ENCODE assay signal across 22 cellular contexts in the genomic region with DNA sequence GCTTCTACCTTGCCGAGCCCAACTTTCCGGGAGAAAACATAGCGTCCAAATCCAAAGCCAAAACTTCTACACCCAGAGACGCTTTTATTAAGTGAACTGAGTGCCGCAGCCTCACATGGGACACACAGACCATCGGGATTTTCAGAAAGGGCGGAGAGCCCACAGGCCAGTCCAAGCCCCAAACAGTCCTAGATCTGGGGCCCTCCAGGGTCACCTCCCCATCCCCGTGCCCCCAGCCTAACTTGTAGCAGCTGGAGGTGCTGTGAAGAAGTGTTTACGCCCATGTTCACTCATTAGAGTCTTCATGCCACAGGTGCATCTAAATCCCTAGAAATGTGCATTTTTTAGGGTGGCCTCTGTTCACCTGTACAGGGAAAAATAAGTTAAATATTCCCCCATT.
"Had no signal": no experiment of that assay in that cellular context is flagged by ENCODE, and none has a peak within 500 bp of the region (broad histone marks: within the 10 kb centered on the region; RNA-seq: fewer than 3 reads in every experiment).

No MANE protein-coding gene starts in this region.

- H3K27me3 Mint-ChIP-seq: activated CD8-positive, alpha-beta T cell treated with anti-CD3 and anti-CD28 coated beads for 36 hours; activated naive CD4-positive, alpha-beta T cell treated with anti-CD3 and anti-CD28 coated beads, Interleukin-2, amount 50 U/mL, for 24 hours; T-cell had no signal

- ATAC-seq: activated CD8-positive, alpha-beta T cell treated with anti-CD3 and anti-CD28 coated beads for 36 hours; T-cell had no signal

- H3K4me2 ChIP-seq: KMS-11 had no signal

- H3K36me3 Mint-ChIP-seq: activated naive CD4-positive, alpha-beta T cell treated with anti-CD3 and anti-CD28 coated beads, Interleukin-2, amount 50 U/mL, for 24 hours had no signal

- H3K9me3 ChIP-seq: breast epithelium, Peyer's patch had no signal

- H3K9me3 Mint-ChIP-seq: activated CD8-positive, alpha-beta T cell treated with anti-CD3 and anti-CD28 coated beads for 36 hours; activated naive CD4-positive, alpha-beta T cell treated with anti-CD3 and anti-CD28 coated beads, Interleukin-2, amount 50 U/mL, for 24 hours; activated T-helper 1 cell treated with anti-CD3 and anti-CD28 coated beads, Interleukin-12 subunit alpha, Interleukin-12 subunit beta, Interleukin-2, Interleukin-4 antibody, amounts not matched to agents 30 ng/mL and 10 ng/mL and 1 ng/mL, durations not matched to agents 14 hours and 24 hours and 36 hours; T-cell had no signal

- H3K4me1 ChIP-seq: Peyer's patch had no signal

- H3K27ac Mint-ChIP-seq: activated CD8-positive, alpha-beta T cell treated with anti-CD3 and anti-CD28 coated beads for 36 hours; activated naive CD4-positive, alpha-beta T cell treated with anti-CD3 and anti-CD28 coated beads, Interleukin-2, amount 50 U/mL, for 24 hours; T-cell had no signal

- H3K27ac ChIP-seq: breast epithelium, KMS-11, Peyer's patch, RWPE1 had no signal

- H3K9ac ChIP-seq: KMS-11 had no signal

- H3K27me3 ChIP-seq: breast epithelium, Peyer's patch had no signal

- H3K4me3 Mint-ChIP-seq: activated CD8-positive, alpha-beta T cell treated with anti-CD3 and anti-CD28 coated beads for 36 hours; activated naive CD4-positive, alpha-beta T cell treated with anti-CD3 and anti-CD28 coated beads, Interleukin-2, amount 50 U/mL, for 24 hours; activated T-helper 1 cell treated with anti-CD3 and anti-CD28 coated beads, Interleukin-12 subunit alpha, Interleukin-12 subunit beta, Interleukin-2, Interleukin-4 antibody, amounts not matched to agents 30 ng/mL and 10 ng/mL and 1 ng/mL, durations not matched to agents 14 hours and 24 hours and 36 hours; T-cell had no signal

- H3K4me3 ChIP-seq: breast epithelium, Peyer's patch had no signal

- DNase-seq: activated CD4-positive, CD25-positive, alpha-beta regulatory T cell; activated CD8-positive, alpha-beta memory T cell treated with anti-CD3 and anti-CD28 coated beads, Interleukin-2, amount 50 U/mL, for 4 hours; activated CD8-positive, alpha-beta T cell treated with anti-CD3 and anti-CD28 coated beads for 36 hours; activated effector memory CD4-positive, alpha-beta T cell treated with Interleukin-2 at 50 U/mL for 16 hours; activated naive CD4-positive, alpha-beta T cell; caudate nucleus; NCI-H1092; NCI-H1417; NCI-H1930; NCI-H2171; NCI-H2227 treated with DMSO at 0.1 percent for 48 hours; NCI-H69; SHP77 treated with DMSO at 0.1 percent for 48 hours; T-cell; T-helper 2 cell; T1000 had no signal
